1 cellular context compared by ENCODE assay signal in the genomic region with DNA sequence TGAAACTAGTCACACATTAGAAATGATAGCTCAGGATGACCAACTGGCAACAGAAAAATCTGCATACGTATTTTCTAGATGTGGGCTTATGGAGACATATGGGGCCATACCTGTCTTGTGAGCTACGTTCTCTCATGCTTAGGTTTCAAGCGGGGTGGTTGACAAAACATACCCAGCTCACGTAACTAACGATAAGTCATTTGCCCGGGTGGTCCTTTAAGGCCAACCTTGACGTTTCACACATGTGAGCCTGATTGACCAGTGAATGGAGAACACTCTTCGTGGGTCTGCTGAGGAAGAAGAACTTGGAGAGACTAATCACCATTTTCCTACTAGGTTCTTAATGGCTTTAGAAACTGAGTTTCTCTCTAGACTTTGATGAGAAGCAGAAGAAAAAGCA.
TF ChIP-seq lines count a peak whose summit lies in the region.

No MANE protein-coding gene starts in this region.

TF ChIP-seq in GM12878, 131 proteins besides CTCF, POLR2A, EP300 and RAD21:
- TF ChIP-seq MTA3 (IDR thresholded peaks at IDR 0.05; ENCODE audit: borderline replicate concordance, low read length) (no peak), HDGF (IDR thresholded peaks at IDR 0.05) (no peak)
- TF ChIP-seq, protein P1, sequence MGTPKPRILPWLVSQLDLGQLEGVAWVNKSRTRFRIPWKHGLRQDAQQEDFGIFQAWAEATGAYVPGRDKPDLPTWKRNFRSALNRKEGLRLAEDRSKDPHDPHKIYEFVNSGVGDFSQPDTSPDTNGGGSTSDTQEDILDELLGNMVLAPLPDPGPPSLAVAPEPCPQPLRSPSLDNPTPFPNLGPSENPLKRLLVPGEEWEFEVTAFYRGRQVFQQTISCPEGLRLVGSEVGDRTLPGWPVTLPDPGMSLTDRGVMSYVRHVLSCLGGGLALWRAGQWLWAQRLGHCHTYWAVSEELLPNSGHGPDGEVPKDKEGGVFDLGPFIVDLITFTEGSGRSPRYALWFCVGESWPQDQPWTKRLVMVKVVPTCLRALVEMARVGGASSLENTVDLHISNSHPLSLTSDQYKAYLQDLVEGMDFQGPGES (IDR thresholded peaks at IDR 0.05) = no peak
